ENCODE assay signal across 23 cellular contexts in the genomic region with DNA sequence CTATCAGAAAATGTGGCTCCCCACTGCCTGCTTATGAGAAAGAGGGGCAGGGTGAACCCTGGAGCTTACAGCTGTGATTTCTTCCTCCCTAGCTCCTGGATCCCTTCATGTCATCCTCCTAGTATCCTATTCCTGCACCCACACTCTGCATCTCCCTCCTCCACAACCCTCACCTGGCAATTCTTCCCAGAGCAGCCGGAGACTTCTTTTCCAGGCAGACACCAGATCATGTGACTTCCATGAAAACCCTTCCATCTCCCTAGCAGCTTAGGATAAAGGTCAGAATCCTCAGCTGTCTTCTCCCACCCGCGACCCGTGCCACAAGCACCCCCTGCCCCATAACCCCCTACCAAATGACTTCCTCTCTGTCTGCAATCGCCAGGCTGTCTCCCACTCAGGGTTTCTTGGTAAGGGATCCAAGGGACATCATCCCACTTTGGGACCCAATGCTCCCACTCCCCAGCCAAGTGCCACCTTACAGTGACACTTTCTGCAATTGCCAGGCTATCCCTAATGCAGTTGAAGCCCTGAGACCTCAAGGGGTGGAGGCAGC.
"Had no signal": no experiment of that assay in that cellular context is flagged by ENCODE, and none has a peak within 500 bp of the region (broad histone marks: within the 10 kb centered on the region; RNA-seq: fewer than 3 reads in every experiment).

No MANE protein-coding gene starts in this region.

- H3K4me3 ChIP-seq: pancreas, prostate gland, right lobe of liver, spleen, stomach, thoracic aorta, transverse colon had no signal

- ATAC-seq: left lobe of liver; naive thymus-derived CD4-positive, alpha-beta T cell; pancreas; right lobe of liver; stimulated activated naive B cell treated with anti-CD40 and anti-IgM and Interleukin-4, amounts not matched to agents 10 μg/mL and 1 μg/mL and 100 μg/mL, for 72 hours had no signal

- H3K4me1 ChIP-seq: pancreas, prostate gland, spleen, transverse colon had no signal

- H3K27me3 Mint-ChIP-seq: dendritic cell treated with granulocyte-macrophage colony-stimulating factor and Interleukin-4, amounts not matched to agents 40 ng/mL and 50 ng/mL, for 4 days had no signal

- H3K36me3 Mint-ChIP-seq: naive thymus-derived CD4-positive, alpha-beta T cell; stimulated activated naive B cell treated with anti-CD40 and anti-IgM and Interleukin-4, amounts not matched to agents 10 μg/mL and 1 μg/mL and 100 μg/mL, for 72 hours had no signal

- H3K27ac Mint-ChIP-seq: dendritic cell treated with granulocyte-macrophage colony-stimulating factor and Interleukin-4, amounts not matched to agents 40 ng/mL and 50 ng/mL, for 4 days; naive thymus-derived CD4-positive, alpha-beta T cell; stimulated activated naive B cell treated with anti-CD40 and anti-IgM and Interleukin-4, amounts not matched to agents 10 μg/mL and 1 μg/mL and 100 μg/mL, for 72 hours had no signal

- H3K27ac ChIP-seq: pancreas, prostate gland, right lobe of liver, spleen, stomach, thoracic aorta, transverse colon had no signal

- H3K9me3 ChIP-seq: pancreas, prostate gland, right lobe of liver, spleen, stomach, thoracic aorta, transverse colon had no signal

- H3K4me1 Mint-ChIP-seq: naive thymus-derived CD4-positive, alpha-beta T cell; stimulated activated naive B cell treated with anti-CD40 and anti-IgM and Interleukin-4, amounts not matched to agents 10 μg/mL and 1 μg/mL and 100 μg/mL, for 72 hours had no signal

- H3K36me3 ChIP-seq: pancreas, prostate gland, right lobe of liver, spleen, stomach, thoracic aorta, transverse colon had no signal

- H3K4me3 Mint-ChIP-seq: dendritic cell treated with granulocyte-macrophage colony-stimulating factor and Interleukin-4, amounts not matched to agents 40 ng/mL and 50 ng/mL, for 4 days; naive thymus-derived CD4-positive, alpha-beta T cell; neural crest cell; stimulated activated naive B cell treated with anti-CD40 and anti-IgM and Interleukin-4, amounts not matched to agents 10 μg/mL and 1 μg/mL and 100 μg/mL, for 72 hours had no signal

- H3K9me3 Mint-ChIP-seq: dendritic cell treated with granulocyte-macrophage colony-stimulating factor and Interleukin-4, amounts not matched to agents 40 ng/mL and 50 ng/mL, for 4 days; neural crest cell; stimulated activated naive B cell treated with anti-CD40 and anti-IgM and Interleukin-4, amounts not matched to agents 10 μg/mL and 1 μg/mL and 100 μg/mL, for 72 hours had no signal

- H3K27me3 ChIP-seq: pancreas, right lobe of liver, transverse colon had no signal

- DNase-seq: erythroblast; foreskin melanocyte; hippocampal formation; kidney glomerular epithelial cell; mammary epithelial cell; naive thymus-derived CD4-positive, alpha-beta T cell; nucleus accumbens; pancreas; retina; right lobe of liver; spleen; stimulated activated CD4-positive, alpha-beta T cell treated with anti-CD3 and anti-CD28 coated beads, Interleukin-15, amount 100 ng/mL, for 24 hours; stimulated activated CD4-positive, alpha-beta T cell treated with anti-CD3 and anti-CD28 coated beads, Interleukin-1b, Interleukin-23, amount 100 ng/mL, for 48 hours; stimulated activated CD4-positive, alpha-beta T cell treated with anti-CD3 and anti-CD28 coated beads, Interleukin-4, amount 100 ng/mL, for 24 hours; stimulated activated naive B cell treated with anti-CD40 and anti-IgM and Interleukin-4, amounts not matched to agents 10 μg/mL and 1 μg/mL and 100 μg/mL, for 72 hours; stomach; substantia nigra; transverse colon had no signal
